In the genomic region with DNA sequence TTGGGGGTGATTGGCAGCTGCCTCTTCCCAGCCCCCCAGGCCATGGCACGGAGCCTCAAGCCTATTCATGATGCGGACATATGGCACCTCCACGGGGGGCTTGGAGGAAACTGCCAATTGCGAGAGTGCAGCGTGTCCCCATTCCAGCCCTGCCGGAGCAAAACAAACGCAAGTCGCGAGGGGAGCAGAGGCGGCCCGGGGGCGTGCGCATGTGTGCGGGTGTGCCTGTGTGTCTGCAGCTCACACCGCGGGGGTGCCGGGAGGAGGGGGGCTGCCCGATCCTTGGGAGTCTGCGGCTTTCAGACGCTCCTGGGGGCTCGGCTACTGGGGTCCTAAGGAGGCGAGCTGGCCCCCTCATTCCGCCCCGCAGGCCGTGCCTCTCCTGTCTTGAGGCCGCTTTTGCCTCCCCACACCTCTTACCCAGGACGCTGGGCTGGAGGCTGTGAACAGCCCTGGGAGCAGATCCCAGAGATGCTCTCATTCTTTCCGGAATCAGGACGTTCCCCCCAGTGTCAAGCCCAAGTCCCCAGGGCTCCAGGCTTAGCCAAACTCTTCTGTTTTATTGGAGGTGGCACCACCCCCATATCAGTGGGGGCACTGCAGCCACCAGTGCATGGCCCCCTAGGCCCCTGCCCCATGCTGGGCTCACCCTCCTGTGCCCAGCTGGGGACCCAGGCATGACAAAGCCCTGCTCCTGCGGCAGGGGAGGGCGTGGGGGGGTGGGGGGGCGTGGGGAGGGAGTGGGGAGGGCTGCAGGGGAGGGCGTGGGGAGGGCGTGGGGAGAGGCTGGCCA, we compare ENCODE assay signal across 25 cellular contexts. TPM values are rescaled to one million over a fixed set of nuclear protein-coding genes. Genes with fewer than 3 reads are reported as not detected.
A peak's percentile ranks its signal among the peaks of the same experiment; 100 is the strongest.
DNase-seq lines count a peak whose midpoint lies in the region; ATAC-seq and TF ChIP-seq lines count a peak whose summit lies in the region.
"Had no signal": no experiment of that assay in that cellular context is flagged by ENCODE, and none has a peak within 500 bp of the region (broad histone marks: within the 10 kb centered on the region; RNA-seq: fewer than 3 reads in every experiment).

No MANE protein-coding gene starts in this region.

- H3K9me3 ChIP-seq in endodermal cell (ENCODE audit: control insufficient read depth, low read length) (no peaks in the 10 kb centered on the region), lower lobe of right lung (no peaks in the 10 kb centered on the region)

- no peaks in the 10 kb centered on the region for H3K36me3 Mint-ChIP-seq in endodermal cell (ENCODE audit: low read depth)
- H3K36me3 Mint-ChIP-seq: activated naive CD8-positive, alpha-beta T cell treated with anti-CD3 and anti-CD28 coated beads, Interleukin-2, amount 10 ng/mL, durations not matched to agents 7 days and 5 days; type B pancreatic cell had no signal

- H3K27ac ChIP-seq in endodermal cell (ENCODE audit: low read depth, low read length), result no peak overlapping the region
- no peak overlapping the region for H3K27ac ChIP-seq in lower lobe of right lung
- H3K27ac ChIP-seq: skin epidermis had no signal

- no peak for ATAC-seq in lower lobe of right lung
- ATAC-seq: activated CD4-positive, CD25-positive, alpha-beta regulatory T cell treated with anti-CD3 and anti-CD28 coated beads, Interleukin-2, amount 50 U/mL, for 24 hours; activated T-cell treated with anti-CD3 and anti-CD28 coated beads, Interleukin-2, amount 50 U/mL, for 72 hours; K562; naive thymus-derived CD4-positive, alpha-beta T cell; stimulated activated naive CD8-positive, alpha-beta T cell treated with anti-CD3 and anti-CD28 coated beads, Interleukin-15, amount 100 ng/mL, for 72 hours had no signal

- WGBS in endodermal cell (ENCODE audit: insufficient coverage in 1 of 2, insufficient read length in 1 of 2), 2 experiments, result 22 to 26% methylated on average over 15 to 30 of the region's 34 CpGs

- H3K36me3 ChIP-seq in H7 (replicated peaks; ENCODE audit: control insufficient read depth, insufficient read depth, low read length) (no peaks in the 10 kb centered on the region), endodermal cell (ENCODE audit: control insufficient read depth, insufficient read depth, low read length) (no peaks in the 10 kb centered on the region), lower lobe of right lung (no peaks in the 10 kb centered on the region)

- H3K9me3 Mint-ChIP-seq in endodermal cell, result no peaks in the 10 kb centered on the region
- H3K9me3 Mint-ChIP-seq: activated naive CD8-positive, alpha-beta T cell treated with anti-CD3 and anti-CD28 coated beads, Interleukin-2, amount 10 ng/mL, durations not matched to agents 7 days and 5 days; activated T-cell treated with anti-CD3 and anti-CD28 coated beads, Interleukin-2, amount 50 U/mL, for 72 hours; CD8-positive, alpha-beta memory T cell; stimulated activated naive CD8-positive, alpha-beta T cell treated with anti-CD3 and anti-CD28 coated beads, Interleukin-15, amount 100 ng/mL, for 72 hours; type B pancreatic cell had no signal

- no peak overlapping the region for H3K9ac ChIP-seq in endodermal cell (ENCODE audit: extremely low read depth, low read length, poor library complexity, severe bottlenecking)

- H3K4me1 ChIP-seq in endodermal cell (ENCODE audit: control insufficient read depth, insufficient read depth, low read length) (no peaks in the 10 kb centered on the region), lower lobe of right lung (no peaks in the 10 kb centered on the region)

- peaks cover 4% of the 10 kb centered on the region; the same call in 1 of the 2 replicates for H3K27me3 ChIP-seq in H7 (ENCODE audit: control insufficient read depth, insufficient read depth, low read length)
- peaks cover 32% of the 10 kb centered on the region for H3K27me3 ChIP-seq in endodermal cell (ENCODE audit: control insufficient read depth, insufficient read depth, low read length, poor library complexity, severe bottlenecking)
- no peaks in the 10 kb centered on the region for H3K27me3 ChIP-seq in lower lobe of right lung (ENCODE audit: low read depth)

- no peak overlapping the region for H3K4me3 ChIP-seq in H7 (ENCODE audit: insufficient read depth, low read depth, low read length)
- no peak overlapping the region for H3K4me3 ChIP-seq in endodermal cell (ENCODE audit: low read length)
- H3K4me3 ChIP-seq in lower lobe of right lung, result no peak overlapping the region
- H3K4me3 ChIP-seq: K562, skin epidermis had no signal

- intact Hi-C loops in lower lobe of right lung (cut with DNase I), result no loop called here

- DNase-seq in COR-L47 (lab: John Stamatoyannopoulos, UW) (peak; percentile 56), H7 (peak; percentile 85), NCI-H345 treated with DMSO at 0.1 percent for 48 hours (lab: John Stamatoyannopoulos, UW; ENCODE audit: unreplicated experiment) (peak; percentile 49), endodermal cell (peak; percentile 75), lower lobe of right lung (no peak), AG08395 (ENCODE audit: low spot score) (no peak), HEK293T (ENCODE audit: extremely low spot score) (no peak)
- DNase-seq in activated naive CD4-positive, alpha-beta T cell treated with Interleukin-2 at 50 U/mL for 16 hours, result no peak
- DNase-seq: activated naive CD8-positive, alpha-beta T cell treated with anti-CD3 and anti-CD28 coated beads, Interleukin-2, amount 10 ng/mL, durations not matched to agents 7 days and 5 days; activated T-cell treated with anti-CD3 and anti-CD28 coated beads, Interleukin-2, amount 50 U/mL, for 72 hours; CD8-positive, alpha-beta memory T cell; cortex of kidney; DND-41; mammary epithelial cell; naive thymus-derived CD4-positive, alpha-beta T cell; NCI-H226; SHP77 treated with DMSO at 0.1 percent for 48 hours; stimulated activated CD4-positive, alpha-beta T cell treated with anti-CD3 and anti-CD28 coated beads, Interleukin-2, amount 100 ng/mL, for 48 hours; stimulated activated naive CD8-positive, alpha-beta T cell treated with anti-CD3 and anti-CD28 coated beads, Interleukin-15, amount 100 ng/mL, for 72 hours; T-helper 2 cell had no signal

- TF ChIP-seq CTCF in endodermal cell (conservative IDR thresholded peaks at IDR 0.05) (no peak), lower lobe of right lung (IDR thresholded peaks at IDR 0.05) (no peak)

- CTCF ChIA-PET in HEK293T (lab: Yijun Ruan, JAX), result no interaction called here

- no peaks in the 10 kb centered on the region for H3K4me1 Mint-ChIP-seq in endodermal cell
- H3K4me1 Mint-ChIP-seq: stimulated activated naive CD8-positive, alpha-beta T cell treated with anti-CD3 and anti-CD28 coated beads, Interleukin-15, amount 100 ng/mL, for 72 hours had no signal

- H3K4me3 Mint-ChIP-seq in endodermal cell, result no peak overlapping the region
- H3K4me3 Mint-ChIP-seq: activated naive CD8-positive, alpha-beta T cell treated with anti-CD3 and anti-CD28 coated beads, Interleukin-2, amount 10 ng/mL, durations not matched to agents 7 days and 5 days; activated T-cell treated with anti-CD3 and anti-CD28 coated beads, Interleukin-2, amount 50 U/mL, for 72 hours; CD8-positive, alpha-beta memory T cell; naive thymus-derived CD4-positive, alpha-beta T cell; stimulated activated naive CD8-positive, alpha-beta T cell treated with anti-CD3 and anti-CD28 coated beads, Interleukin-15, amount 100 ng/mL, for 72 hours; type B pancreatic cell had no signal

- POLR2A ChIA-PET in HEK293T (lab: Yijun Ruan, JAX), result interaction anchor here (8.0 kb wide), 1 partner anchor 11 kb away, joined by 56 read pairs; no protein-coding TSS in a partner anchor

- H3K27me3 Mint-ChIP-seq in endodermal cell (ENCODE audit: insufficient read depth), result peaks cover 17% of the 10 kb centered on the region

- no peak overlapping the region for H3K27ac Mint-ChIP-seq in endodermal cell
- H3K27ac Mint-ChIP-seq: activated naive CD8-positive, alpha-beta T cell treated with anti-CD3 and anti-CD28 coated beads, Interleukin-2, amount 10 ng/mL, durations not matched to agents 7 days and 5 days; activated T-cell treated with anti-CD3 and anti-CD28 coated beads, Interleukin-2, amount 50 U/mL, for 72 hours; CD8-positive, alpha-beta memory T cell; naive thymus-derived CD4-positive, alpha-beta T cell; stimulated activated naive CD8-positive, alpha-beta T cell treated with anti-CD3 and anti-CD28 coated beads, Interleukin-15, amount 100 ng/mL, for 72 hours; type B pancreatic cell had no signal

TF ChIP-seq in HEK293T, 16 proteins besides CTCF, POLR2A, EP300 and RAD21:
- TF ChIP-seq TARDBP (IDR thresholded peaks at IDR 0.05) (no peak), BHLHE40 (IDR thresholded peaks at IDR 0.05; ENCODE audit: borderline replicate concordance) (no peak), ARNT (IDR thresholded peaks at IDR 0.05) (no peak), NFRKB (IDR thresholded peaks at IDR 0.05) (no peak), FOXA1 (IDR thresholded peaks at IDR 0.05) (no peak), FOXK2 (IDR thresholded peaks at IDR 0.05) (no peak), SP1 (IDR thresholded peaks at IDR 0.05) (no peak), LEF1 (IDR thresholded peaks at IDR 0.05; ENCODE audit: borderline replicate concordance) (no peak), HDGF (IDR thresholded peaks at IDR 0.05; ENCODE audit: borderline replicate concordance) (no peak), SUZ12 (IDR thresholded peaks at IDR 0.05) (no peak), ELF4 (IDR thresholded peaks at IDR 0.05) (no peak), ZNF384 (IDR thresholded peaks at IDR 0.05) (no peak), FOXM1 (IDR thresholded peaks at IDR 0.05; ENCODE audit: borderline replicate concordance) (no peak), CTBP1 (IDR thresholded peaks at IDR 0.05; ENCODE audit: borderline replicate concordance) (no peak), L3MBTL2 (conservative IDR thresholded peaks at IDR 0.05) (no peak)
- TF ChIP-seq, protein P1, sequence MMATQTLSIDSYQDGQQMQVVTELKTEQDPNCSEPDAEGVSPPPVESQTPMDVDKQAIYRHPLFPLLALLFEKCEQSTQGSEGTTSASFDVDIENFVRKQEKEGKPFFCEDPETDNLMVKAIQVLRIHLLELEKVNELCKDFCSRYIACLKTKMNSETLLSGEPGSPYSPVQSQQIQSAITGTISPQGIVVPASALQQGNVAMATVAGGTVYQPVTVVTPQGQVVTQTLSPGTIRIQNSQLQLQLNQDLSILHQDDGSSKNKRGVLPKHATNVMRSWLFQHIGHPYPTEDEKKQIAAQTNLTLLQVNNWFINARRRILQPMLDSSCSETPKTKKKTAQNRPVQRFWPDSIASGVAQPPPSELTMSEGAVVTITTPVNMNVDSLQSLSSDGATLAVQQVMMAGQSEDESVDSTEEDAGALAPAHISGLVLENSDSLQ (IDR thresholded peaks at IDR 0.05), result no peak

RNA-seq across cellular contexts. Expression of a gene that starts 29.1 kb away (rescaled TPM):
- total RNA-seq in H7 (2014; rRNA removed; shearing (Covaris generic)), result 17.1 and 26.0 TPM in 2 replicates
- total RNA-seq in endodermal cell (10 to 100 TPM; 38.8 to 47.1 TPM), lower lobe of right lung (23.4 TPM)
- 33.2 TPM for polyA plus RNA-seq in endodermal cell (2013, experiment 1 of 2)
- 32.9 TPM for polyA plus RNA-seq in endodermal cell (2013, experiment 2 of 2)

RNA-seq across cellular contexts. Expression of a gene that starts 32.3 kb away (rescaled TPM):
- 1.6 and 4.2 TPM in 2 replicates for total RNA-seq in H7 (2014; rRNA removed; shearing (Covaris generic))
- total RNA-seq in endodermal cell, result 1 to 10 TPM in 1 of 2 donors, under 1 TPM in 1; 0.24 to 2.3 TPM
- polyA plus RNA-seq in endodermal cell (2013, experiment 1 of 2), result 2.3 TPM
- 1.2 TPM for polyA plus RNA-seq in endodermal cell (2013, experiment 2 of 2)
- 2.1 TPM for total RNA-seq in lower lobe of right lung
- total RNA-seq: kidney epithelial cell had no signal
- polyA plus RNA-seq: CD8-positive, alpha-beta memory T cell; K562; naive thymus-derived CD4-positive, alpha-beta T cell had no signal

Comparison
In these comparisons a context has a peak if more than half of its experiments do, and no peak if none do; other contexts are left out.
1. DNase-seq: peak in COR-L47 (single experiment), H7 (single experiment), NCI-H345 treated with DMSO at 0.1 percent for 48 hours (single experiment) and endodermal cell (single experiment); none in lower lobe of right lung (single experiment), AG08395 (single experiment), HEK293T (single experiment) and activated naive CD4-positive, alpha-beta T cell treated with Interleukin-2 at 50 U/mL for 16 hours (single experiment).